Comparison of ENCODE assay signal across 8 cellular contexts in the genomic region with DNA sequence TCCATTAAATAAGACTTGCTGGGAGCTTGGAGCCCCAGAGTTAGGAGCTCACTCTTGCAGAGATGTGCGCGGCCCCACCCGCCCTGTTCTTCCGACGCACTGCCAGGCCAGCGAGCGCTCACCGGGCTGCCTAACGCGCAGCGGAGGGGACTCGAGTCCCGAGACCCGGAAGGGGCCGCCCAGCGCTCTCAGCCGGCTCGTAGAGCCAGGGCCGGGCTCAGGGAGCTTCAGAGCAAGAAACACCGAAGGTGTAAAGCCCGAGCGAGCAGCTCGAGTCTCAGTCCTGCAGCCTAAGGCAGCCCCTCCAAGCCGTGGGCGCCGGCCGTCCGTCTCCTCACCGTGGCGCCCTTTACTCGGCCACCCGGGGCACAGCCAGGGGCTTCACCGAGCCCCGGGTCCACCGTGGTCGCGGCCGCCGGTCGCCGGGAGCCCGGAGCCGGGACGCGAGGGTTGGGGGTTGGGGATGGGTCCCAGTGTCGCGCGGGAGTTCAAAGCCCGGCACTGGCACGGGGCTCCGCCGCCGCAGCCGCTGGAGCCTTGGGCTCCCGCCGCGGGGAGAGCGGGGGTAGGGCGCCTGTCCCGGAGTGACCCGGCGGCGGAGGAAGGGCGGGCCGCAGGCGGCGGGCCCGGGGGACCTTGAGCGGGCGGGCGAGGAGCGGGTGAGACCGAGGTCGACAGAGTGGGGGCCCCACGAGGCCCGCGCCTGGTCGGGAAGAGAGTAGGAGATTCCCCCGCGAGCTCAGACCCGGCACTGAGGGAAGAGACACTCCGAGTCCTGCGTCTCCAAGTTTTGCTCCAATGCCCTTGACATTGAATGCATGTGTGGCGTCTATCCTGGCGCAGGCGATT. TPM values are rescaled to one million over a fixed set of nuclear protein-coding genes. Genes with fewer than 3 reads are reported as not detected.
DNase-seq lines count a peak whose midpoint lies in the region; ATAC-seq and TF ChIP-seq lines count a peak whose summit lies in the region.

No MANE protein-coding gene starts in this region.

- peak overlapping the region; percentile 37 to 92 (median 64) for H3K27ac ChIP-seq in adrenal gland
- peak overlapping the region; percentile 16 for H3K27ac ChIP-seq in right cardiac atrium (ENCODE audit: low read length)
- H3K27ac ChIP-seq in trophoblast cell (ENCODE audit: low read depth, low read length): no peak overlapping the region

- peak overlapping the region; percentile 46 for H3K14ac ChIP-seq in trophoblast cell (ENCODE audit: low read length)

- peaks cover 7% of the 10 kb centered on the region for H3K79me1 ChIP-seq in trophoblast cell (ENCODE audit: low read length)

- H3K27me3 ChIP-seq in adrenal gland (no peaks in the 10 kb centered on the region), right cardiac atrium (ENCODE audit: control insufficient read depth, insufficient read depth) (no peaks in the 10 kb centered on the region), trophoblast cell (ENCODE audit: insufficient read depth, low read length) (no peaks in the 10 kb centered on the region)

- H3K9ac ChIP-seq in trophoblast cell (ENCODE audit: low read length): peak overlapping the region; percentile 42

- H2BK5ac ChIP-seq in trophoblast cell (ENCODE audit: low read depth, low read length, poor library complexity): peak overlapping the region; percentile 18

- ATAC-seq in HG02759 (IDR thresholded peaks at IDR 0.05; ENCODE audit: unreplicated experiment) (peak; percentile 34), right cardiac atrium (peak; percentile 95 to 97), GM21825 (IDR thresholded peaks at IDR 0.05; ENCODE audit: unreplicated experiment) (no peak), HG03025 (IDR thresholded peaks at IDR 0.05; ENCODE audit: low FRiP score, unreplicated experiment) (no peak)

- DNase-seq in AG09309 (ENCODE audit: low read depth) (no peak), adrenal gland (peak; percentile 61 to 76 (median 73)), right cardiac atrium (peak; percentile 72 to 88 (median 87)), trophoblast cell (peak; percentile 48 to 73)
- no peak for DNase-seq in activated CD8-positive, alpha-beta memory T cell treated with anti-CD3 and anti-CD28 coated beads, Interleukin-2, amount 50 U/mL, for 48 hours

- H3K4me1 ChIP-seq in adrenal gland (replicated peaks in 1 of 2) (peaks cover 4 to 7% of the 10 kb centered on the region in 2 donors), right cardiac atrium (ENCODE audit: control insufficient read depth, insufficient read depth, low read length) (no peaks in the 10 kb centered on the region), trophoblast cell (ENCODE audit: control insufficient read depth in 1 of 2, insufficient read depth in 2 of 2, low read length in 2 of 2) (peaks cover 8 to 19% of the 10 kb centered on the region in 2 experiments)

- peak overlapping the region; percentile 28 for H2AFZ ChIP-seq in trophoblast cell (ENCODE audit: insufficient read depth, low read length, poor library complexity)

- peak overlapping the region; percentile 62 for H2BK120ac ChIP-seq in trophoblast cell (ENCODE audit: insufficient read depth, low read length, poor library complexity)

- peak overlapping the region; percentile 79 for H4K8ac ChIP-seq in trophoblast cell (ENCODE audit: low read depth, low read length)

- peak overlapping the region; percentile 44 for H4K12ac ChIP-seq in trophoblast cell (ENCODE audit: low read depth, low read length)

- 1 to 2% (median 1%) methylated on average over 35 to 86 of the region's 86 CpGs for WGBS in adrenal gland, 4 donors
- under 1% methylated on average over 86 of the region's 86 CpGs for WGBS in right cardiac atrium
- WGBS in trophoblast cell (ENCODE audit: extremely low coverage, insufficient coverage, insufficient read length): no CpG with 5 or more reads among the region's 86 CpGs

- intact Hi-C loops in adrenal gland (cut with DNase I) (loop anchor here in 1 of 2 donors (10.0 kb wide), 1 partner anchor 63 kb away; no protein-coding TSS in a partner anchor), right cardiac atrium (cut with DNase I) (loop anchor here in 1 of 4 donors (10.0 kb wide), 1 partner anchor 63 kb away; no protein-coding TSS in a partner anchor)

- no peaks in the 10 kb centered on the region for H3K36me3 ChIP-seq in adrenal gland (replicated peaks in 1 of 2)
- H3K36me3 ChIP-seq in trophoblast cell (ENCODE audit: control insufficient read depth in 1 of 2, insufficient read depth in 2 of 2, low read length in 2 of 2): no peaks in the 10 kb centered on the region

- H3K9me3 ChIP-seq in adrenal gland (replicated peaks in 1 of 3) (no peaks in the 10 kb centered on the region), right cardiac atrium (ENCODE audit: control insufficient read depth, low read length) (no peaks in the 10 kb centered on the region), trophoblast cell (ENCODE audit: insufficient read depth, low read depth, low read length) (no peaks in the 10 kb centered on the region)

- H3K4me3 ChIP-seq in AG09309 (ENCODE audit: control insufficient read depth, low read depth, low read length) (peak overlapping the region; percentile 46), adrenal gland (peak overlapping the region in 3 of 4 donors; percentile 23 to 99 (median 46)), right cardiac atrium (ENCODE audit: low read length) (peak overlapping the region; percentile 74), trophoblast cell (ENCODE audit: low read depth, low read length) (peak overlapping the region; percentile 75)

- H3K18ac ChIP-seq in trophoblast cell (ENCODE audit: low read length): peak overlapping the region; percentile 32

- no peak overlapping the region for H3K23ac ChIP-seq in trophoblast cell (ENCODE audit: low read length)

- peak overlapping the region; percentile 16 for H3K4ac ChIP-seq in trophoblast cell (ENCODE audit: low read depth, low read length)

- no peak for TF ChIP-seq CTCF in AG09309 (IDR thresholded peaks at IDR 0.05; ENCODE audit: control insufficient read depth, insufficient read depth, low read depth, low read length, missing control alignments)
- no peak for TF ChIP-seq CTCF in adrenal gland (IDR thresholded peaks at IDR 0.05)

- TF ChIP-seq POLR2A in adrenal gland (IDR thresholded peaks at IDR 0.05): peak in 1 of 2 donors; percentile 66

- peak overlapping the region; percentile 87 for H4K91ac ChIP-seq in trophoblast cell (ENCODE audit: low read depth, low read length)

- no peak overlapping the region for H2AK5ac ChIP-seq in trophoblast cell (ENCODE audit: low read length)

- peak overlapping the region; percentile 93 for H3K4me2 ChIP-seq in trophoblast cell (ENCODE audit: low read length)

- peaks cover 3% of the 10 kb centered on the region for H3K79me2 ChIP-seq in trophoblast cell (ENCODE audit: control insufficient read depth, insufficient read depth, low read length, poor library complexity)

- peak overlapping the region; percentile 29 for H2BK12ac ChIP-seq in trophoblast cell (ENCODE audit: low read length)

RNA-seq across cellular contexts. Expression of a gene that starts 26.9 kb away (rescaled TPM):
- 10 to 100 TPM in 6 of 8 donors, 1 to 10 TPM in 2; 9.4 to 30.7 (median 19.0) TPM for total RNA-seq in adrenal gland
- 1 to 10 TPM; 3.0 to 8.9 (median 4.8) TPM for polyA plus RNA-seq in adrenal gland
- total RNA-seq in right cardiac atrium: 10 to 100 TPM; 16.1 to 25.0 (median 21.3) TPM
- polyA plus RNA-seq in right cardiac atrium: 5.3 TPM
- polyA plus RNA-seq in trophoblast cell (2013): 27.4 and 28.6 TPM in 2 replicates

Comparison
In these comparisons a context has a peak if more than half of its experiments do, and no peak if none do; other contexts are left out.
1. DNase-seq: peak in adrenal gland (7 of 7), right cardiac atrium (3 of 3) and trophoblast cell (2 of 2); none in AG09309 (single experiment) and activated CD8-positive, alpha-beta memory T cell treated with anti-CD3 and anti-CD28 coated beads, Interleukin-2, amount 50 U/mL, for 48 hours (single experiment).
2. ATAC-seq: peak in HG02759 (single experiment) and right cardiac atrium (2 of 2); none in GM21825 (single experiment) and HG03025 (single experiment).
3. Peak in every context shown above with its lines, with median percentiles within 50 percentile points of each other: H3K4me3 ChIP-seq.